In the genomic region with DNA sequence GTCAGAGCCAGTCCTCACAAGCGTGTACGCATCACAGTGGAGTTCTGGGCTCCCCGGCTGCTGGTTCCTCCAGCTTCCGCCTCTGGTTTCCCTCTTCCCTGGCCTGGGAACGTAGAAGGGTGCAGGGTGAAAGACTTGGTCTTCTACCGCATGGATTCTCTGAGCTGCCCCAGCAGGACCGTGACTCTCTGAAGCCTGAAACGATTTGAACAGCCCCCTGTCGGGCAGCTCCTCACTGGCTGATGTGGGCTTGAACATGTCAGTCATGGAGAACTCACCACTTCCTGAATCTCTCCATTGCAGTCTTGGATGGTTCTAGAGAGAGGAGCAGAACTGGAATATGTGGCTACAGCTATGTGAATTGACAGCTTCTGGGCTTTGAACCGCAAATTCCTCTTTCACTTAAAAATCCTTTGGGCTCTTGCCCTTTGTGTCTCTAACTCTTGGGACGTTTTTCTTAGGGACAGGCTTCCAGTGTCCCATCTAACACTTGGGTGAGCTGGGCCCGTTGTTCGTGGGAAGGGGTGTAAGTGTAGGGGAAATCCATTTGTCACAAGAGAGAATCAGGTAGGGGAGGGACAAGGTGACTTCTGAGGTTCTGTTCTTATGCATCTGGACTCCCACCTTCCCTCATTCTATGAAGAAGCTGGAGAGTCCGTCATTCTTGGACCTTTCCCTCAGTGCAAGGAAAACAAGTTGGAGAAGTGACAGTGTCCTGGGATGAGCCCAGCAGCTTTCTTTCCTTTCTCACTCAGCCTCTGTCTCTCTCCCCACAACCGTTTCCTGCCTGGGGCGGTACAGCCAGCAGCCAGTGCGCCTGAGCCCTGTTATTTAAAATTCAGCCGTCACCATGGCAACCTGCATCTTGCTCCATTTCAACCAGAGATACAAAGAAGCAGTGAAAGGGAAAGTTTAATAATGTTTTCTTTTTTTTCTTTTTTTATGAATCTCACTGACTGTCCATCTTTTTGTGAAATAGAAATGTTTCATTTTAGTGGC, we compare ENCODE assay signal across 9 cellular contexts.
DNase-seq lines count a peak whose midpoint lies in the region; ATAC-seq, FAIRE-seq and TF ChIP-seq lines count a peak whose summit lies in the region.
"Had no signal": no experiment of that assay in that cellular context is flagged by ENCODE, and none has a peak within 500 bp of the region (broad histone marks: within the 10 kb centered on the region; RNA-seq: fewer than 3 reads in every experiment).

No MANE protein-coding gene starts in this region.

- no peaks in the 10 kb centered on the region for H3K27me3 ChIP-seq in HepG2 (ENCODE audit: control insufficient read depth in 1 of 2, insufficient read depth in 2 of 2, low read length in 2 of 2)

- H3K9ac ChIP-seq in SK-N-MC (ENCODE audit: insufficient read length), result no peak overlapping the region
- no peak overlapping the region for H3K9ac ChIP-seq in HepG2 (ENCODE audit: insufficient read depth, low read depth, low read length)

- intact Hi-C loops in HepG2 (cut with micrococcal nuclease; ENCODE audit: unreplicated experiment), result loop anchor here (2.0 kb wide), 1 partner anchor 30 kb away; no protein-coding TSS in a partner anchor

- H3K9me3 ChIP-seq in SK-N-MC (ENCODE audit: low read depth, low read length), result no peaks in the 10 kb centered on the region
- H3K9me3 ChIP-seq in HepG2 (ENCODE audit: low read length), result no peaks in the 10 kb centered on the region

- TF ChIP-seq EP300 in HepG2 (IDR thresholded peaks at IDR 0.05; ENCODE audit: low read depth in 2 of 2, low read length in 2 of 2), result no peak
- TF ChIP-seq EP300 in HepG2 (CRISPR knock-in tag; IDR thresholded peaks at IDR 0.05; ENCODE audit: borderline replicate concordance), result no peak

- no peaks in the 10 kb centered on the region for H4K20me1 ChIP-seq in HepG2 (ENCODE audit: insufficient read depth, low read length)

- no peak for TF ChIP-seq POLR2A in HepG2 (IDR thresholded peaks at IDR 0.05; ENCODE audit: insufficient read depth in 1 of 2, low read depth in 2 of 2, low read length in 2 of 2)

- CTCF ChIA-PET in HepG2 (lab: Yijun Ruan, JAX; ENCODE audit: low intra/inter-chr PET ratio, low total read pairs), result no interaction called here

- no peak for FAIRE-seq in HepG2 (lab: Jason Lieb, UNC)

- H3K27ac ChIP-seq in SK-N-MC (no peak overlapping the region), HepG2 (ENCODE audit: extremely low read length, insufficient read depth, low read length) (no peak overlapping the region)
- H3K27ac ChIP-seq: VCaP had no signal

- BruUV-seq in HepG2 (replicated peaks; lab: Mats Ljungman, UMichigan), result no TSS peak

- H3K4me3 ChIP-seq in SK-N-MC, result no peak overlapping the region
- H3K4me3 ChIP-seq in HepG2 (replicated peaks in 1 of 3; ENCODE audit: insufficient read depth in 1 of 3, low read depth in 2 of 3, low read length in 3 of 3), result no peak overlapping the region; a peak in 1 of 6 replicates

- H3K79me2 ChIP-seq in HepG2 (ENCODE audit: insufficient read depth, low read length), result no peaks in the 10 kb centered on the region

- DNase-seq in SK-N-MC (ENCODE audit: low read depth, low spot score) (peak; percentile 34), HepG2 (ENCODE audit: low spot score) (no peak), NCI-H510A (lab: John Stamatoyannopoulos, UW) (no peak), COLO668 (lab: John Stamatoyannopoulos, UW; ENCODE audit: unreplicated experiment) (no peak)
- peak; percentile 14 for DNase-seq in activated naive CD8-positive, alpha-beta T cell treated with anti-CD3 and anti-CD28 coated beads, Interleukin-2, amount 50 U/mL, for 16 hours (ENCODE audit: low read depth, low spot score)
- DNase-seq in stimulated activated CD8-positive, alpha-beta memory T cell treated with anti-CD3 and anti-CD28 coated beads, Interleukin-4, amount 100 ng/mL, for 4 hours (ENCODE audit: low read depth in 2 of 2, low spot score in 1 of 2), result peak; percentile 16 to 47

- in situ Hi-C loops in HepG2 (cut with HindIII; ENCODE audit: extremely low pct_ligation_motif_present, low pct_unique_long_range_greater_than_20kb), result loop anchor here (25.0 kb wide), 1 partner anchor 281 kb away; no protein-coding TSS in a partner anchor

- no peak for TF ChIP-seq CTCF in HepG2 (CRISPR knock-in tag; IDR thresholded peaks at IDR 0.05)

- peaks cover 43% of the 10 kb centered on the region for H3K4me1 ChIP-seq in HepG2 (ENCODE audit: insufficient read depth, low read length)

- H3K4me2 ChIP-seq in HepG2 (ENCODE audit: low read depth, low read length), result peak overlapping the region; percentile 33; the same call in 1 of the 2 replicates

- H3K36me3 ChIP-seq in SK-N-MC (ENCODE audit: insufficient read depth, low read length), result no peaks in the 10 kb centered on the region
- no peaks in the 10 kb centered on the region for H3K36me3 ChIP-seq in HepG2 (replicated peaks in 1 of 2; ENCODE audit: control insufficient read depth in 1 of 2, insufficient read depth in 2 of 2, low read length in 2 of 2)

- ATAC-seq in GM18861 (IDR thresholded peaks at IDR 0.05; ENCODE audit: unreplicated experiment) (peak; percentile 83), HG02759 (IDR thresholded peaks at IDR 0.05; ENCODE audit: unreplicated experiment) (peak; percentile 74), HepG2 (peak; percentile 38)

- POLR2A ChIA-PET in HepG2 (lab: Yijun Ruan, JAX), result no interaction called here

- WGBS in HepG2 (ENCODE audit: low lambda C conversion rate), result 64% methylated on average over 18 of the region's 18 CpGs

- no peak overlapping the region for H2AFZ ChIP-seq in HepG2 (ENCODE audit: low read length)

- TF ChIP-seq RAD21 in HepG2 (CRISPR knock-in tag; IDR thresholded peaks at IDR 0.05), result no peak

TF ChIP-seq in HepG2, 621 proteins besides CTCF, POLR2A, EP300 and RAD21:
- no peak for TF ChIP-seq SATB2 (CRISPR knock-in tag; IDR thresholded peaks at IDR 0.05)
- TF ChIP-seq RFX1 (IDR thresholded peaks at IDR 0.05), result peak; percentile 13; the same call in 1 of the 2 replicates

Comparison
In these comparisons a context has a peak if more than half of its experiments do, and no peak if none do; other contexts are left out.
1. DNase-seq: peak in SK-N-MC (single experiment), activated naive CD8-positive, alpha-beta T cell treated with anti-CD3 and anti-CD28 coated beads, Interleukin-2, amount 50 U/mL, for 16 hours (single experiment) and stimulated activated CD8-positive, alpha-beta memory T cell treated with anti-CD3 and anti-CD28 coated beads, Interleukin-4, amount 100 ng/mL, for 4 hours (2 of 2); none in HepG2 (single experiment), NCI-H510A (single experiment) and COLO668 (single experiment).
2. Peak in every context shown above with its lines, with median percentiles within 50 percentile points of each other: ATAC-seq.